19 cellular contexts compared by ENCODE assay signal in genomic region chr12:13437541-13437940, GRCh38.
A peak's percentile ranks its signal among the peaks of the same experiment; 100 is the strongest.
DNase-seq lines count a peak whose midpoint lies in the region; ATAC-seq, FAIRE-seq and TF ChIP-seq lines count a peak whose summit lies in the region.
"Had no signal": no experiment of that assay in that cellular context is flagged by ENCODE, and none has a peak within 500 bp of the region (broad histone marks: within the 10 kb centered on the region; RNA-seq: fewer than 3 reads in every experiment).

No MANE protein-coding gene starts in this region.

- TF ChIP-seq CTCF in BE2C (IDR thresholded peaks at IDR 0.05; ENCODE audit: low read depth, low read length) (no peak), Calu3 (IDR thresholded peaks at IDR 0.05; ENCODE audit: unreplicated experiment) (no peak), HepG2 (CRISPR knock-in tag; IDR thresholded peaks at IDR 0.05) (no peak), mammary epithelial cell (conservative IDR thresholded peaks at IDR 0.05 in 1 of 2, IDR thresholded peaks at IDR 0.05 in 1 of 2; ENCODE audit: extremely low read depth in 1 of 2, insufficient read depth in 1 of 2, low read depth in 1 of 2, low read length in 2 of 2) (no peak)

- H4K20me1 ChIP-seq in HepG2 (ENCODE audit: insufficient read depth, low read length) (no peaks in the 10 kb centered on the region), mammary epithelial cell (ENCODE audit: insufficient read depth, low read length) (no peaks in the 10 kb centered on the region)

- no peaks in the 10 kb centered on the region for H3K27me3 Mint-ChIP-seq in Calu3 (ENCODE audit: unreplicated experiment)

- H3K4me1 Mint-ChIP-seq in Calu3 (ENCODE audit: low read depth, unreplicated experiment), result peaks cover 21% of the 10 kb centered on the region
- H3K4me1 Mint-ChIP-seq: CD14-positive monocyte; CD4-positive, alpha-beta memory T cell had no signal

- H3K4me2 ChIP-seq in HepG2 (ENCODE audit: low read depth, low read length), result no peak overlapping the region
- H3K4me2 ChIP-seq in mammary epithelial cell (ENCODE audit: insufficient read depth, low read depth, low read length), result no peak overlapping the region
- H3K4me2 ChIP-seq: KMS-11 had no signal

- H2AFZ ChIP-seq in HepG2 (ENCODE audit: low read length) (no peak overlapping the region), mammary epithelial cell (ENCODE audit: low read depth, low read length) (no peak overlapping the region)
- H2AFZ ChIP-seq: GM23248 had no signal

- TF ChIP-seq EP300 in HepG2 (IDR thresholded peaks at IDR 0.05; ENCODE audit: low read depth in 2 of 2, low read length in 2 of 2) (no peak), HepG2 (CRISPR knock-in tag; IDR thresholded peaks at IDR 0.05; ENCODE audit: borderline replicate concordance) (no peak)

- ATAC-seq in HepG2, result no peak

- H3K4me1 ChIP-seq in BE2C (peaks cover 21% of the 10 kb centered on the region), HepG2 (ENCODE audit: insufficient read depth, low read length) (0 out of 2 replicates have a peak, but pooled peaks cover 11% of the 10 kb centered on the region), mammary epithelial cell (ENCODE audit: insufficient read depth, low read length) (no peaks in the 10 kb centered on the region)

- H3K4me3 ChIP-seq in BE2C (ENCODE audit: low read depth, low read length), result peak overlapping the region; percentile 27; the same call in 1 of the 2 replicates
- no peak overlapping the region for H3K4me3 ChIP-seq in HepG2 (replicated peaks in 1 of 3; ENCODE audit: insufficient read depth in 1 of 3, low read depth in 2 of 3, low read length in 3 of 3)
- H3K4me3 ChIP-seq in mammary epithelial cell (replicated peaks in 1 of 3; ENCODE audit: insufficient read depth in 1 of 3, low read depth in 2 of 3, low read length in 3 of 3), result no peak overlapping the region
- H3K4me3 ChIP-seq: GM23248 had no signal

- TF ChIP-seq POLR2A in HepG2 (IDR thresholded peaks at IDR 0.05; ENCODE audit: insufficient read depth in 1 of 2, low read depth in 2 of 2, low read length in 2 of 2), result no peak

- H3K27me3 ChIP-seq in BE2C (peaks cover 26% of the 10 kb centered on the region), HepG2 (ENCODE audit: control insufficient read depth in 1 of 2, insufficient read depth in 2 of 2, low read length in 2 of 2) (no peaks in the 10 kb centered on the region; a peak in 1 of 5 replicates), mammary epithelial cell (ENCODE audit: insufficient read depth, low read length) (no peaks in the 10 kb centered on the region)

- CTCF ChIA-PET in Calu3 (lab: Charles Lee), result interaction anchor here (0.7 kb wide), 1 partner anchor 63 kb away, joined by 3 read pairs; no protein-coding TSS in a partner anchor
- CTCF ChIA-PET in HepG2 (lab: Yijun Ruan, JAX; ENCODE audit: low intra/inter-chr PET ratio, low total read pairs), result no interaction called here
- CTCF ChIA-PET in mammary epithelial cell (lab: Charles Lee; ENCODE audit: low non-redundant PET), result no interaction called here

- H3K27ac Mint-ChIP-seq in Calu3 (ENCODE audit: unreplicated experiment), result peak overlapping the region; percentile 79
- H3K27ac Mint-ChIP-seq: CD14-positive monocyte; CD4-positive, alpha-beta memory T cell had no signal

- BruUV-seq in Calu3 (replicated peaks; lab: Mats Ljungman, UMichigan) (no TSS peak), HepG2 (replicated peaks; lab: Mats Ljungman, UMichigan) (no TSS peak), mammary epithelial cell (replicated peaks; lab: Mats Ljungman, UMichigan) (no TSS peak)

- POLR2A ChIA-PET in HepG2 (lab: Yijun Ruan, JAX), result no interaction called here

- H3K79me2 ChIP-seq in HepG2 (ENCODE audit: insufficient read depth, low read length) (no peaks in the 10 kb centered on the region), mammary epithelial cell (ENCODE audit: insufficient read depth, low read length) (no peaks in the 10 kb centered on the region)

- H3K9ac ChIP-seq in HepG2 (ENCODE audit: insufficient read depth, low read depth, low read length), result no peak overlapping the region
- H3K9ac ChIP-seq in mammary epithelial cell (ENCODE audit: insufficient read depth, low read length), result no peak overlapping the region
- H3K9ac ChIP-seq: GM23248, KMS-11 had no signal

- intact Hi-C loops in Calu3 (cut with micrococcal nuclease; ENCODE audit: unreplicated experiment) (no loop called here), posterior cingulate gyrus (cut with DNase I) (no loop called here), HepG2 (cut with micrococcal nuclease; ENCODE audit: unreplicated experiment) (no loop called here), mammary epithelial cell (cut with micrococcal nuclease) (no loop called here)

- no peak overlapping the region for H3K4me3 Mint-ChIP-seq in Calu3 (ENCODE audit: low read depth, unreplicated experiment)
- H3K4me3 Mint-ChIP-seq: CD14-positive monocyte; CD4-positive, alpha-beta memory T cell had no signal

- DNase-seq in BE2C (no peak), Calu3 (no peak), SK-MEL-5 (ENCODE audit: low read depth, low spot score) (peak; percentile 85), pons (ENCODE audit: low spot score) (peak; percentile 4), posterior cingulate gyrus (no peak), HepG2 (ENCODE audit: low spot score) (no peak), mammary epithelial cell (no peak), amygdala (lab: John Stamatoyannopoulos, UW) (no peak)
- DNase-seq: ACHN; CD4-positive, alpha-beta memory T cell; DMS 273 treated with DMSO at 0.1 percent for 48 hours; DMS53; DND-41 had no signal

- in situ Hi-C loops in SK-MEL-5 (cut with HindIII; ENCODE audit: low pct_unique_long_range_greater_than_20kb, low sequenced_read_pairs), result no loop called here
- in situ Hi-C loops in HepG2 (cut with HindIII; ENCODE audit: extremely low pct_ligation_motif_present, low pct_unique_long_range_greater_than_20kb), result no loop called here
- in situ Hi-C loops in mammary epithelial cell (cut with MboI; ENCODE audit: low sequenced_read_pairs in 2 of 2), result no loop called here

- peaks cover 7% of the 10 kb centered on the region for H3K36me3 Mint-ChIP-seq in Calu3 (ENCODE audit: insufficient read depth, unreplicated experiment)
- H3K36me3 Mint-ChIP-seq: CD14-positive monocyte; CD4-positive, alpha-beta memory T cell had no signal

- H3K9me3 ChIP-seq in BE2C, result no peaks in the 10 kb centered on the region; the same call in 1 of the 2 replicates
- no peaks in the 10 kb centered on the region for H3K9me3 ChIP-seq in HepG2 (ENCODE audit: low read length)
- no peaks in the 10 kb centered on the region for H3K9me3 ChIP-seq in mammary epithelial cell (replicated peaks; ENCODE audit: insufficient read depth, low read length)

- H3K27ac ChIP-seq in HepG2 (ENCODE audit: extremely low read length, insufficient read depth, low read length), result no peak overlapping the region
- no peak overlapping the region for H3K27ac ChIP-seq in mammary epithelial cell (ENCODE audit: insufficient read depth, low read depth, low read length)
- H3K27ac ChIP-seq: GM23248, KMS-11 had no signal

- H3K36me3 ChIP-seq in BE2C, result no peaks in the 10 kb centered on the region
- H3K36me3 ChIP-seq in HepG2 (replicated peaks in 1 of 2; ENCODE audit: control insufficient read depth in 1 of 2, insufficient read depth in 2 of 2, low read length in 2 of 2), result no peaks in the 10 kb centered on the region
- no peaks in the 10 kb centered on the region for H3K36me3 ChIP-seq in mammary epithelial cell (ENCODE audit: insufficient read depth, low read length)

- no peak for TF ChIP-seq RAD21 in HepG2 (CRISPR knock-in tag; IDR thresholded peaks at IDR 0.05)

- no peak for FAIRE-seq in HepG2 (lab: Jason Lieb, UNC)
- FAIRE-seq: GM12891, GM19239, H54 had no signal

- 43% methylated on average over 4 of the region's 4 CpGs for WGBS in HepG2 (ENCODE audit: low lambda C conversion rate)
- WGBS in mammary epithelial cell (ENCODE audit: low coverage, missing lambda C conversion rate), result 90% methylated on average over 4 of the region's 4 CpGs

- dilution Hi-C loops in mammary epithelial cell (cut with HindIII; ENCODE audit: low sequenced_read_pairs), result no loop called here

- H3K9me3 Mint-ChIP-seq in Calu3 (ENCODE audit: low read depth, unreplicated experiment), result no peaks in the 10 kb centered on the region
- H3K9me3 Mint-ChIP-seq: CD4-positive, alpha-beta memory T cell had no signal

TF ChIP-seq in HepG2, 621 proteins besides CTCF, POLR2A, EP300 and RAD21:
- TF ChIP-seq ZNF264 (CRISPR knock-in tag; IDR thresholded peaks at IDR 0.05) (no peak), XRCC5 (optimal IDR thresholded peaks at IDR 0.05; ENCODE audit: low read length) (no peak), AKAP8 (CRISPR knock-in tag; IDR thresholded peaks at IDR 0.05) (no peak)

Comparison
In these comparisons a context has a peak if more than half of its experiments do, and no peak if none do; other contexts are left out.
1. DNase-seq: peak in SK-MEL-5 (single experiment) and pons (single experiment); none in BE2C (single experiment), Calu3 (single experiment), posterior cingulate gyrus (0 of 10), HepG2 (single experiment), mammary epithelial cell (single experiment) and amygdala (0 of 56).